ENCODE assay signal across 8 cellular contexts in genomic region chr12:120534703-120535655, GRCh38. TPM values are rescaled to one million over a fixed set of nuclear protein-coding genes. Genes with fewer than 3 reads are reported as not detected.
A peak's percentile ranks its signal among the peaks of the same experiment; 100 is the strongest.
DNase-seq lines count a peak whose midpoint lies in the region; TF ChIP-seq lines count a peak whose summit lies in the region.

No MANE protein-coding gene starts in this region.

- CTCF ChIA-PET in mammary epithelial cell (lab: Charles Lee; ENCODE audit: low non-redundant PET): interaction anchor here (0.6 to 0.7 kb wide), 2 partner anchors 10 to 114 kb away, joined by 4 to 6 read pairs; no protein-coding TSS in a partner anchor

- peak overlapping the region; percentile 89 for H3K4me3 ChIP-seq in GM23248
- peak overlapping the region; percentile 75 for H3K4me3 ChIP-seq in LNCaP clone FGC (ENCODE audit: low read depth, low read length)
- H3K4me3 ChIP-seq in mammary epithelial cell (replicated peaks in 1 of 3; ENCODE audit: insufficient read depth in 1 of 3, low read depth in 2 of 3, low read length in 3 of 3): peak overlapping the region; percentile 80 to 87 (median 83)

- BruUV-seq in mammary epithelial cell (replicated peaks; lab: Mats Ljungman, UMichigan): no TSS peak

- H3K4me2 ChIP-seq in GM23248 (ENCODE audit: unreplicated experiment) (peak overlapping the region; percentile 99), mammary epithelial cell (ENCODE audit: insufficient read depth, low read depth, low read length) (peak overlapping the region; percentile 87)

- in situ Hi-C loops in GM23248 (cut with MboI) (no loop called here), mammary epithelial cell (cut with MboI; ENCODE audit: low sequenced_read_pairs in 2 of 2) (no loop called here)

- DNase-seq in GM03348 (ENCODE audit: low spot score) (peak; percentile 69), GM23248 (peak; percentile 90), LNCaP clone FGC (ENCODE audit: low read depth) (no peak), mammary epithelial cell (peak; percentile 75), kidney tubule cell (ENCODE audit: low spot score) (peak; percentile 79), posterior vena cava (ENCODE audit: low spot score) (no peak)
- peak in 2 of 3 donors; percentile 7 to 29 for DNase-seq in stimulated activated CD4-positive, alpha-beta T cell treated with anti-CD3 and anti-CD28 coated beads, TNF-alpha, amount 100 ng/mL, for 1 hour (ENCODE audit: low read depth in 3 of 3, low spot score in 1 of 3)

- H3K27me3 ChIP-seq in GM23248 (replicated peaks; ENCODE audit: insufficient read depth) (no peaks in the 10 kb centered on the region), mammary epithelial cell (ENCODE audit: insufficient read depth, low read length) (no peaks in the 10 kb centered on the region)

- 0 to 2% methylated on average over 49 to 51 of the region's 52 CpGs for WGBS in GM23248 (ENCODE audit: low coverage in 1 of 2, low lambda C conversion rate in 2 of 2, missing lambda C conversion rate in 2 of 2), 2 experiments
- WGBS in mammary epithelial cell (ENCODE audit: low coverage, missing lambda C conversion rate): 6% methylated on average over 24 of the region's 52 CpGs

- H3K27ac ChIP-seq in GM23248 (peak overlapping the region; percentile 39), VCaP (peak overlapping the region; percentile 98), mammary epithelial cell (ENCODE audit: insufficient read depth, low read depth, low read length) (peak overlapping the region; percentile 74)

- no peak for TF ChIP-seq CTCF in LNCaP clone FGC (IDR thresholded peaks at IDR 0.05; ENCODE audit: control insufficient read depth, extremely low read depth, insufficient read depth)
- 0 out of 2 replicates have a peak, but pooled peaks have one; percentile 16 for TF ChIP-seq CTCF in VCaP (conservative IDR thresholded peaks at IDR 0.05)
- TF ChIP-seq CTCF in mammary epithelial cell (conservative IDR thresholded peaks at IDR 0.05 in 1 of 2, IDR thresholded peaks at IDR 0.05 in 1 of 2; ENCODE audit: extremely low read depth in 1 of 2, insufficient read depth in 1 of 2, low read depth in 1 of 2, low read length in 2 of 2): no peak

- peaks cover 45% of the 10 kb centered on the region for H3K4me1 ChIP-seq in GM23248 (ENCODE audit: insufficient read depth)
- H3K4me1 ChIP-seq in mammary epithelial cell (ENCODE audit: insufficient read depth, low read length): peaks cover 45% of the 10 kb centered on the region

- H2AFZ ChIP-seq in GM23248 (peak overlapping the region; percentile 73), mammary epithelial cell (ENCODE audit: low read depth, low read length) (peak overlapping the region; percentile 92)

- H4K20me1 ChIP-seq in GM23248 (ENCODE audit: insufficient read depth) (peaks cover 40% of the 10 kb centered on the region), mammary epithelial cell (ENCODE audit: insufficient read depth, low read length) (no peaks in the 10 kb centered on the region)

- H3K36me3 ChIP-seq in GM23248 (ENCODE audit: low read depth) (no peaks in the 10 kb centered on the region), mammary epithelial cell (ENCODE audit: insufficient read depth, low read length) (no peaks in the 10 kb centered on the region)

- peak overlapping the region; percentile 91 for H3K9ac ChIP-seq in GM23248
- peak overlapping the region; percentile 88 for H3K9ac ChIP-seq in mammary epithelial cell (ENCODE audit: insufficient read depth, low read length)

- intact Hi-C loops in mammary epithelial cell (cut with micrococcal nuclease): loop anchor here (1.0 to 10.0 kb wide), 3 partner anchors 15 to 180 kb away; no protein-coding TSS in a partner anchor
- intact Hi-C loops in posterior vena cava (cut with DNase I): no loop called here

- peaks cover 39% of the 10 kb centered on the region for H3F3A ChIP-seq in GM23248 (ENCODE audit: insufficient read depth)

- dilution Hi-C loops in mammary epithelial cell (cut with HindIII; ENCODE audit: low sequenced_read_pairs): loop anchor here (5.0 kb wide), 2 partner anchors 38 to 47 kb away; partner anchors contain the start of genes DYNLL1 and POP5

- H3K9me3 ChIP-seq in GM23248 (ENCODE audit: low read depth) (no peaks in the 10 kb centered on the region), mammary epithelial cell (replicated peaks; ENCODE audit: insufficient read depth, low read length) (no peaks in the 10 kb centered on the region)

- no peaks in the 10 kb centered on the region for H3K9me2 ChIP-seq in GM23248 (ENCODE audit: insufficient read depth)

- peaks cover 58% of the 10 kb centered on the region for H3K79me2 ChIP-seq in GM23248 (ENCODE audit: insufficient read depth)
- H3K79me2 ChIP-seq in mammary epithelial cell (ENCODE audit: insufficient read depth, low read length): peaks cover 59% of the 10 kb centered on the region

RNA-seq across cellular contexts. Expression of gene RNF10, which starts 0.8 kb away (rescaled TPM):
- 52.6 and 69.3 TPM in 2 replicates for total RNA-seq in GM23248 (2014; rRNA removed; shearing (Covaris generic))
- polyA plus RNA-seq in GM23248 (2016; fragmentation: Nextera tagmentation; extraction: Ambion mirVana) (114 and 130 TPM in 2 replicates), mammary epithelial cell (111 TPM)
- total RNA-seq in mammary epithelial cell (100 to 1,000 TPM; 104 to 152 TPM), posterior vena cava (100 to 1,000 TPM; 219 to 226 TPM)
- polyA minus RNA-seq in mammary epithelial cell: 262 TPM

RNA-seq across cellular contexts. Expression of gene COQ5, which starts 6.0 kb away (rescaled TPM):
- total RNA-seq in GM23248 (2014; rRNA removed; shearing (Covaris generic)): 32.6 and 33.0 TPM in 2 replicates
- polyA plus RNA-seq in GM23248 (2016; fragmentation: Nextera tagmentation; extraction: Ambion mirVana) (39.9 and 42.9 TPM in 2 replicates), mammary epithelial cell (22.6 TPM)
- total RNA-seq in mammary epithelial cell (10 to 100 TPM; 12.0 to 21.1 TPM), posterior vena cava (10 to 100 TPM; 15.7 to 21.5 TPM)
- 79.6 TPM for polyA minus RNA-seq in mammary epithelial cell

RNA-seq across cellular contexts. Expression of gene DYNLL1, which starts 39.1 kb away (rescaled TPM):
- 301 and 340 TPM in 2 replicates for total RNA-seq in GM23248 (2014; rRNA removed; shearing (Covaris generic))
- 778 and 782 TPM in 2 replicates for polyA plus RNA-seq in GM23248 (2016; fragmentation: Nextera tagmentation; extraction: Ambion mirVana)
- 100 to 1,000 TPM; 210 to 390 TPM for total RNA-seq in mammary epithelial cell
- 723 TPM for polyA plus RNA-seq in mammary epithelial cell
- polyA minus RNA-seq in mammary epithelial cell: 177 TPM
- 100 to 1,000 TPM; 221 to 343 TPM for total RNA-seq in posterior vena cava

RNA-seq across cellular contexts. Expression of gene POP5, which starts 46.2 kb away (rescaled TPM):
- total RNA-seq in GM23248 (2014; rRNA removed; shearing (Covaris generic)): 20.1 and 38.9 TPM in 2 replicates
- polyA plus RNA-seq in GM23248 (2016; fragmentation: Nextera tagmentation; extraction: Ambion mirVana): 63.3 and 68.4 TPM in 2 replicates
- 10 to 100 TPM; 19.3 to 35.6 TPM for total RNA-seq in mammary epithelial cell
- 82.6 TPM for polyA plus RNA-seq in mammary epithelial cell
- 16.3 TPM for polyA minus RNA-seq in mammary epithelial cell
- 10 to 100 TPM; 19.6 to 28.9 TPM for total RNA-seq in posterior vena cava

Comparison
In these comparisons a context has a peak if more than half of its experiments do, and no peak if none do; other contexts are left out.
1. DNase-seq: peak in GM03348 (single experiment), GM23248 (single experiment), mammary epithelial cell (single experiment), kidney tubule cell (single experiment) and stimulated activated CD4-positive, alpha-beta T cell treated with anti-CD3 and anti-CD28 coated beads, TNF-alpha, amount 100 ng/mL, for 1 hour (2 of 3); none in LNCaP clone FGC (single experiment) and posterior vena cava (single experiment).
2. H3K27ac ChIP-seq: peak in every context shown above with its lines; median percentile 98 in VCaP; 74 in mammary epithelial cell; 39 in GM23248.
3. Peak in every context shown above with its lines, with median percentiles within 50 percentile points of each other: H3K4me3 ChIP-seq.